8 cellular contexts compared by ENCODE assay signal in the genomic region with DNA sequence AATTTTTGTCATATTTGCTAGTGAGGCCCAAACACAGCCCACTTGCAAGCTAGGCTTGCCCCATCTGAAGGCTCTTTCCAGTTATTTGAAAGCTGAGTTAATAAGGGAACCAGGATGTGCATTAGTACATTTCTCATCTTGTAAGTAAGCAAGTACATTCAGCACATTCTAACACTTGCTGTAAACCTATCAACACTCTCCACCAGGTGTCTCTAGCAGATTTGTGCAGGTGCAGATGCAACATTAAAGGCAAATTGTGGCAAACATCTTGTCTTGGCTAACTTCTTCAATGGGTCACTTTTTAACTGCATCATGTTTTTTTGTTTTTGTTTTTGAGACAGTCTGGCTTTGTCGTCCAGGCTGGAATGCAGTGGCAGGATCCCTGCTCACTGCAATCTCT. TPM values are rescaled to one million over a fixed set of nuclear protein-coding genes. Genes with fewer than 3 reads are reported as not detected.
DNase-seq lines count a peak whose midpoint lies in the region; ATAC-seq and TF ChIP-seq lines count a peak whose summit lies in the region.

No MANE protein-coding gene starts in this region.

- no TSS peak for BruUV-seq in A673 (replicated peaks; lab: Mats Ljungman, UMichigan)

- H2AFZ ChIP-seq in SU-DHL-6 (ENCODE audit: low read depth, low read length, severe bottlenecking): no peak overlapping the region

- no peak overlapping the region for H3K9ac ChIP-seq in SU-DHL-6 (ENCODE audit: low read length)

- H4K20me1 ChIP-seq in SU-DHL-6 (ENCODE audit: low read depth, low read length): no peaks in the 10 kb centered on the region

- no peaks in the 10 kb centered on the region for H3K4me1 ChIP-seq in A673 (ENCODE audit: insufficient read depth, low read length, poor library complexity, severe bottlenecking)
- H3K4me1 ChIP-seq in HAP-1: no peaks in the 10 kb centered on the region
- H3K4me1 ChIP-seq in psoas muscle: no peaks in the 10 kb centered on the region

- TF ChIP-seq CTCF in A673 (conservative IDR thresholded peaks at IDR 0.05; ENCODE audit: low read depth, low read length): peak; percentile 47
- TF ChIP-seq CTCF in SU-DHL-6 (IDR thresholded peaks at IDR 0.05; ENCODE audit: insufficient read depth, low read length, poor library complexity, severe bottlenecking): peak; percentile 50
- TF ChIP-seq CTCF in fibroblast of mammary gland (conservative IDR thresholded peaks at IDR 0.05; ENCODE audit: control insufficient read depth, insufficient read depth, low read depth, low read length): peak; percentile 42
- TF ChIP-seq CTCF in psoas muscle (IDR thresholded peaks at IDR 0.05): peak; percentile 43

- POLR2A ChIA-PET in A673 (lab: Charles Lee; ENCODE audit: low non-redundant PET): no interaction called here

- no peaks in the 10 kb centered on the region for H3F3A ChIP-seq in SU-DHL-6 (ENCODE audit: insufficient read depth)

- H3K9me3 ChIP-seq in A673 (ENCODE audit: low read depth, low read length, poor library complexity, severe bottlenecking) (no peaks in the 10 kb centered on the region), HAP-1 (no peaks in the 10 kb centered on the region), SU-DHL-6 (ENCODE audit: insufficient read depth, low read length) (no peaks in the 10 kb centered on the region), psoas muscle (no peaks in the 10 kb centered on the region)

- DNase-seq in A673 (ENCODE audit: low spot score) (peak; percentile 43), ELF-1 (ENCODE audit: low read depth, low spot score) (peak; percentile 5), HAP-1 (ENCODE audit: low spot score in 2 of 2) (peak; percentile 11 to 21), MV-4-11 (lab: John Stamatoyannopoulos, UW) (peak; percentile 35), fibroblast of mammary gland (ENCODE audit: low read depth) (peak; percentile 56), psoas muscle (no peak)
- no peak for DNase-seq in NK-92 treated with Interleukin-12 subunit alpha and Interleukin-12 subunit beta, amount 100 ng/mL, for 24 hours (lab: John Stamatoyannopoulos, UW)

- CTCF ChIA-PET in A673 (lab: Charles Lee): no interaction called here

- no peaks in the 10 kb centered on the region for H3K9me2 ChIP-seq in SU-DHL-6 (replicated peaks; ENCODE audit: insufficient read depth, low read length)

- H3K27me3 ChIP-seq in A673 (replicated peaks; ENCODE audit: insufficient read depth, low read depth, low read length, poor library complexity) (no peaks in the 10 kb centered on the region), HAP-1 (ENCODE audit: low read depth) (no peaks in the 10 kb centered on the region), SU-DHL-6 (ENCODE audit: low read length) (no peaks in the 10 kb centered on the region), psoas muscle (ENCODE audit: insufficient read depth in 3 of 3, low read length in 2 of 3) (no peaks in the 10 kb centered on the region)

- in situ Hi-C loops in HAP-1 (cut with MboI; ENCODE audit: low sequenced_read_pairs): no loop called here

- H3K27ac ChIP-seq in A673 (ENCODE audit: low read depth, low read length, poor library complexity, severe bottlenecking) (no peak overlapping the region), SU-DHL-6 (ENCODE audit: low read depth, low read length) (no peak overlapping the region), psoas muscle (no peak overlapping the region)

- WGBS in psoas muscle, 3 donors: 21 to 27% (median 22%) methylated on average over 1 of the region's 1 CpG

- H3K79me2 ChIP-seq in SU-DHL-6 (ENCODE audit: insufficient read depth, low read length): no peaks in the 10 kb centered on the region

- intact Hi-C loops in A673 (cut with micrococcal nuclease; ENCODE audit: unreplicated experiment) (no loop called here), psoas muscle (cut with DNase I) (loop anchor here (10.0 kb wide), 3 partner anchors 122 to 422 kb away; no protein-coding TSS in a partner anchor)

- no peak overlapping the region for H3K4me2 ChIP-seq in SU-DHL-6 (ENCODE audit: low read depth, low read length, poor library complexity, severe bottlenecking)

- no peak overlapping the region for H3K4me3 ChIP-seq in A673 (ENCODE audit: low read depth, low read length, poor library complexity, severe bottlenecking)
- H3K4me3 ChIP-seq in HAP-1: no peak overlapping the region
- H3K4me3 ChIP-seq in SU-DHL-6 (ENCODE audit: insufficient read depth, low read length, poor library complexity, severe bottlenecking): no peak overlapping the region
- H3K4me3 ChIP-seq in fibroblast of mammary gland (ENCODE audit: control insufficient read depth, low read depth, low read length): no peak overlapping the region
- H3K4me3 ChIP-seq in psoas muscle: no peak overlapping the region

- H3K36me3 ChIP-seq in A673 (ENCODE audit: insufficient read depth, low read length, poor library complexity, severe bottlenecking) (no peaks in the 10 kb centered on the region), HAP-1 (replicated peaks) (no peaks in the 10 kb centered on the region), SU-DHL-6 (ENCODE audit: low read length) (no peaks in the 10 kb centered on the region), psoas muscle (ENCODE audit: insufficient read depth in 1 of 2, low read depth in 1 of 2) (no peaks in the 10 kb centered on the region)

- no peak for ATAC-seq in psoas muscle

RNA-seq across cellular contexts. Expression of gene MFSD6, which starts 25.3 kb away (rescaled TPM):
- total RNA-seq in A673 (2021) (5.7 and 8.4 TPM in 2 replicates), psoas muscle (1 to 10 TPM; 4.0 to 9.4 (median 5.2) TPM)
- 1 to 10 TPM; 2.6 to 5.5 (median 4.0) TPM for polyA plus RNA-seq in psoas muscle

RNA-seq across cellular contexts. Expression of gene INPP1, which starts 39.5 kb away (rescaled TPM):
- total RNA-seq in A673 (2021) (3.2 and 3.9 TPM in 2 replicates), psoas muscle (10 to 100 TPM; 11.9 to 28.4 (median 16.5) TPM)
- polyA plus RNA-seq in psoas muscle: 10 to 100 TPM; 16.0 to 24.8 (median 18.0) TPM

Comparison
In these comparisons a context has a peak if more than half of its experiments do, and no peak if none do; other contexts are left out.
1. DNase-seq: peak in A673 (single experiment), ELF-1 (single experiment), HAP-1 (2 of 2), MV-4-11 (single experiment) and fibroblast of mammary gland (single experiment); none in psoas muscle (0 of 2) and NK-92 treated with Interleukin-12 subunit alpha and Interleukin-12 subunit beta, amount 100 ng/mL, for 24 hours (single experiment).
2. Peak in every context shown above with its lines, with median percentiles within 50 percentile points of each other: CTCF ChIP-seq.